9 cellular contexts compared by ENCODE assay signal in the genomic region with DNA sequence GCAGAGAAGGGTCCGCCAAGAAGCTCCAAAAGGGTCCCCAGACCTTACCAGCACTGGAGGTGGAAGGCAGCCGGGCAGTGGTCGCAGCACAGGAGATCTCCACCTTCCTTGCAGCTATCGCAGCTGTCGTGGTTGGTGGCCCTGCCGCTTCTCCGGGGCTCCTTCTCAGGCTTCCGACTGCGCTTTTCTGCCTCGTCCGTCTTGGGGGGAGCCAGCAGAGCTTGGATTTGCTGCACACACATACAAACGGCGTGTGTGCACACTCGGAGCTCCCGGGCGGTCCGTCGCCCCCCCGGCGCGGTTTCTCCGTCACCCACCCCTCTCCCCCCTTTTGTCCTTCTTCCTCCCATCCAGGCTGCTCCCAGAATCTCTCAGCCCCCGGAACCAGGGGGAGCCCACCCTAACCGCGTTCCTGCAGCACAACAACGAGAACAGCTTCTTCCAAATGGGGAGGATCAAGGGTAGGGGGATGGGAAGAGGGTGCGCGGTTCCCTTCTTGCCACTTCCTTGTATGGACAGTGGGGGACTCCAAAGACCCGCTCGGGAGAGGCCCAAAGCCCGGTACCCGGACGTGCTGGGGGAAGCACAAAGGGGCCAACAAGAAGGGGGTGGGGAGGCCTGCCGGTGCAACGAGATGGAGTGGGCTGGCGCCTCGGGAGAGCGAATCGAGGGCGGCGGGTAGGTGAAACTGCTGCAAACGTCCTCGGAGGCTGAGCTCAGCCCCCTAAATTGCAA. TPM values are rescaled to one million over a fixed set of nuclear protein-coding genes. Genes with fewer than 3 reads are reported as not detected.
A peak's percentile ranks its signal among the peaks of the same experiment; 100 is the strongest.
DNase-seq lines count a peak whose midpoint lies in the region; ATAC-seq and TF ChIP-seq lines count a peak whose summit lies in the region.
"Had no signal": no experiment of that assay in that cellular context is flagged by ENCODE, and none has a peak within 500 bp of the region (broad histone marks: within the 10 kb centered on the region; RNA-seq: fewer than 3 reads in every experiment).

No MANE protein-coding gene starts in this region.

- H3K9me3 Mint-ChIP-seq in activated T-helper 1 cell treated with anti-CD3 and anti-CD28 coated beads, Interleukin-12 subunit alpha, Interleukin-12 subunit beta, Interleukin-2, Interleukin-4 antibody, amounts not matched to agents 30 ng/mL and 10 ng/mL and 1 ng/mL, durations not matched to agents 14 hours and 24 hours and 36 hours: no peaks in the 10 kb centered on the region
- no peaks in the 10 kb centered on the region for H3K9me3 Mint-ChIP-seq in nephron progenitor cell

- H3K79me2 ChIP-seq in OCI-LY1 (ENCODE audit: insufficient read depth, low read length): peaks cover 56% of the 10 kb centered on the region

- H3K4me3 ChIP-seq in OCI-LY1 (ENCODE audit: low read depth, low read length, poor library complexity, severe bottlenecking) (peak overlapping the region; percentile 94), fibroblast of pulmonary artery (replicated peaks; ENCODE audit: low read depth, low read length) (peak overlapping the region; percentile 93)

- H3K9ac ChIP-seq in OCI-LY1 (ENCODE audit: low read length): peak overlapping the region; percentile 92

- peaks cover 28% of the 10 kb centered on the region for H3K4me1 Mint-ChIP-seq in activated T-helper 1 cell treated with anti-CD3 and anti-CD28 coated beads, Interleukin-12 subunit alpha, Interleukin-12 subunit beta, Interleukin-2, Interleukin-4 antibody, amounts not matched to agents 30 ng/mL and 10 ng/mL and 1 ng/mL, durations not matched to agents 14 hours and 24 hours and 36 hours (ENCODE audit: low read depth)
- peaks cover 29% of the 10 kb centered on the region for H3K4me1 Mint-ChIP-seq in nephron progenitor cell

- H3K27me3 ChIP-seq in OCI-LY1 (ENCODE audit: insufficient read depth, low read length): no peaks in the 10 kb centered on the region

- TF ChIP-seq CTCF in OCI-LY1 (IDR thresholded peaks at IDR 0.05; ENCODE audit: low read length): no peak
- no peak for TF ChIP-seq CTCF in fibroblast of pulmonary artery (IDR thresholded peaks at IDR 0.05; ENCODE audit: low read length, missing control alignments)
- no peak for TF ChIP-seq CTCF in nephron progenitor cell (IDR thresholded peaks at IDR 0.05)

- no peaks in the 10 kb centered on the region for H3K9me2 ChIP-seq in OCI-LY1 (ENCODE audit: low read depth, low read length)

- H3K4me1 ChIP-seq in OCI-LY1 (ENCODE audit: insufficient read depth, low read length, severe bottlenecking): peaks cover 46% of the 10 kb centered on the region

- DNase-seq in NCI-H1694 treated with DMSO at 0.1 percent for 48 hours (lab: John Stamatoyannopoulos, UW): peak; percentile 13
- DNase-seq in NCI-H1694 (lab: John Stamatoyannopoulos, UW): no peak
- peak; percentile 45 for DNase-seq in activated T-helper 1 cell treated with anti-CD3 and anti-CD28 coated beads, Interleukin-12 subunit alpha, Interleukin-12 subunit beta, Interleukin-2, Interleukin-4 antibody, amounts not matched to agents 30 ng/mL and 10 ng/mL and 1 ng/mL, durations not matched to agents 14 hours and 24 hours and 36 hours (ENCODE audit: low spot score)
- DNase-seq in fibroblast of pulmonary artery (ENCODE audit: low read depth): peak; percentile 48
- peak; percentile 54 for DNase-seq in nephron progenitor cell

- ATAC-seq in GM21737 (IDR thresholded peaks at IDR 0.05; ENCODE audit: unreplicated experiment): no peak

- no peaks in the 10 kb centered on the region for H3K27me3 Mint-ChIP-seq in activated T-helper 1 cell treated with anti-CD3 and anti-CD28 coated beads, Interleukin-12 subunit alpha, Interleukin-12 subunit beta, Interleukin-2, Interleukin-4 antibody, amounts not matched to agents 30 ng/mL and 10 ng/mL and 1 ng/mL, durations not matched to agents 14 hours and 24 hours and 36 hours (ENCODE audit: insufficient read depth)
- no peaks in the 10 kb centered on the region for H3K27me3 Mint-ChIP-seq in nephron progenitor cell (ENCODE audit: low read depth, poor library complexity)

- no peaks in the 10 kb centered on the region for H3F3A ChIP-seq in OCI-LY1 (ENCODE audit: insufficient read depth, low read length)

- H4K20me1 ChIP-seq in OCI-LY1 (ENCODE audit: insufficient read depth, low read length): no peaks in the 10 kb centered on the region

- H3K9me3 ChIP-seq in OCI-LY1 (ENCODE audit: low read length): no peaks in the 10 kb centered on the region

- peak overlapping the region; percentile 97 for H3K4me3 Mint-ChIP-seq in activated T-helper 1 cell treated with anti-CD3 and anti-CD28 coated beads, Interleukin-12 subunit alpha, Interleukin-12 subunit beta, Interleukin-2, Interleukin-4 antibody, amounts not matched to agents 30 ng/mL and 10 ng/mL and 1 ng/mL, durations not matched to agents 14 hours and 24 hours and 36 hours
- H3K4me3 Mint-ChIP-seq in nephron progenitor cell: peak overlapping the region; percentile 97

- H3K36me3 ChIP-seq in OCI-LY1 (ENCODE audit: insufficient read depth, low read length): peaks cover 20% of the 10 kb centered on the region; the same call in 1 of the 2 replicates

- H2AFZ ChIP-seq in OCI-LY1 (ENCODE audit: low read length): no peak overlapping the region

- intact Hi-C loops in activated T-helper 1 cell treated with anti-CD3 and anti-CD28 coated beads, Interleukin-12 subunit alpha, Interleukin-12 subunit beta, Interleukin-2, Interleukin-4 antibody, amounts not matched to agents 30 ng/mL and 10 ng/mL and 1 ng/mL, durations not matched to agents 14 hours and 24 hours and 36 hours (cut with micrococcal nuclease): loop anchor here (2.0 to 10.0 kb wide), 7 partner anchors 107 to 633 kb away; partner anchors contain the start of genes ABHD15, ALDOC, FAM222B and PIGS

- peaks cover 16% of the 10 kb centered on the region for H3K36me3 Mint-ChIP-seq in activated T-helper 1 cell treated with anti-CD3 and anti-CD28 coated beads, Interleukin-12 subunit alpha, Interleukin-12 subunit beta, Interleukin-2, Interleukin-4 antibody, amounts not matched to agents 30 ng/mL and 10 ng/mL and 1 ng/mL, durations not matched to agents 14 hours and 24 hours and 36 hours (ENCODE audit: low read depth)
- peaks cover 20% of the 10 kb centered on the region for H3K36me3 Mint-ChIP-seq in nephron progenitor cell (ENCODE audit: low read depth)

- peak overlapping the region; percentile 88 for H3K27ac ChIP-seq in OCI-LY1 (ENCODE audit: low read depth, low read length, poor library complexity, severe bottlenecking)
- H3K27ac ChIP-seq in temporal lobe (ENCODE audit: low read depth, low read length): peak overlapping the region; percentile 85

- peak overlapping the region; percentile 94 for H3K4me2 ChIP-seq in OCI-LY1 (ENCODE audit: low read length)

- peak overlapping the region; percentile 92 for H3K27ac Mint-ChIP-seq in activated T-helper 1 cell treated with anti-CD3 and anti-CD28 coated beads, Interleukin-12 subunit alpha, Interleukin-12 subunit beta, Interleukin-2, Interleukin-4 antibody, amounts not matched to agents 30 ng/mL and 10 ng/mL and 1 ng/mL, durations not matched to agents 14 hours and 24 hours and 36 hours
- peak overlapping the region; percentile 69 for H3K27ac Mint-ChIP-seq in nephron progenitor cell

RNA-seq across cellular contexts. Expression of gene PHF12, which starts 1.1 kb away (rescaled TPM):
- 58.4 and 64.9 TPM in 2 replicates for total RNA-seq in activated T-helper 1 cell treated with anti-CD3 and anti-CD28 coated beads, Interleukin-12 subunit alpha, Interleukin-12 subunit beta, Interleukin-2, Interleukin-4 antibody, amounts not matched to agents 30 ng/mL and 10 ng/mL and 1 ng/mL, durations not matched to agents 14 hours and 24 hours and 36 hours
- 29.3 TPM for total RNA-seq in temporal lobe

RNA-seq across cellular contexts. Expression of gene DHRS13, which starts 47.3 kb away (rescaled TPM):
- total RNA-seq in activated T-helper 1 cell treated with anti-CD3 and anti-CD28 coated beads, Interleukin-12 subunit alpha, Interleukin-12 subunit beta, Interleukin-2, Interleukin-4 antibody, amounts not matched to agents 30 ng/mL and 10 ng/mL and 1 ng/mL, durations not matched to agents 14 hours and 24 hours and 36 hours: 34.6 and 34.9 TPM in 2 replicates
- total RNA-seq in temporal lobe: 20.4 TPM

RNA-seq across cellular contexts. Expression of gene FLOT2, which starts 52.7 kb away (rescaled TPM):
- total RNA-seq in activated T-helper 1 cell treated with anti-CD3 and anti-CD28 coated beads, Interleukin-12 subunit alpha, Interleukin-12 subunit beta, Interleukin-2, Interleukin-4 antibody, amounts not matched to agents 30 ng/mL and 10 ng/mL and 1 ng/mL, durations not matched to agents 14 hours and 24 hours and 36 hours: 92.2 and 98.8 TPM in 2 replicates
- 27.0 TPM for total RNA-seq in temporal lobe

RNA-seq across cellular contexts. Expression of gene SEZ6, which starts 55.6 kb away (rescaled TPM):
- total RNA-seq in activated T-helper 1 cell treated with anti-CD3 and anti-CD28 coated beads, Interleukin-12 subunit alpha, Interleukin-12 subunit beta, Interleukin-2, Interleukin-4 antibody, amounts not matched to agents 30 ng/mL and 10 ng/mL and 1 ng/mL, durations not matched to agents 14 hours and 24 hours and 36 hours: not detected in 2 replicates
- total RNA-seq in temporal lobe: 57.3 TPM
- total RNA-seq: subcutaneous adipose tissue had no signal
